In genomic region chr1:183522104-183522503, GRCh38 we compare ENCODE assay signal across 18 cellular contexts. TPM values are rescaled to one million over a fixed set of nuclear protein-coding genes. Genes with fewer than 3 reads are reported as not detected.
DNase-seq lines count a peak whose midpoint lies in the region; ATAC-seq and TF ChIP-seq lines count a peak whose summit lies in the region.
"Had no signal": no experiment of that assay in that cellular context is flagged by ENCODE, and none has a peak within 500 bp of the region (broad histone marks: within the 10 kb centered on the region; RNA-seq: fewer than 3 reads in every experiment).

No MANE protein-coding gene starts in this region.

- H3K4me3 Mint-ChIP-seq in activated T-cell treated with anti-CD3 and anti-CD28 coated beads, Interleukin-2, amount 50 U/mL, for 72 hours: no peak overlapping the region
- H3K4me3 Mint-ChIP-seq in CD8-positive, alpha-beta T cell: no peak overlapping the region
- H3K4me3 Mint-ChIP-seq in T-helper 17 cell: no peak overlapping the region
- H3K4me3 Mint-ChIP-seq: B cell, HFFc6, IgD-negative memory B cell had no signal

- no peak overlapping the region for H3K27ac ChIP-seq in CD8-positive, alpha-beta T cell (ENCODE audit: low read depth, low read length)
- H3K27ac ChIP-seq in ovary: no peak overlapping the region
- H3K27ac ChIP-seq: BLaER1 treated with 17β-estradiol and CSF1 and Interleukin-3, amounts not matched to agents 10 nM and 100 nM had no signal

- CTCF ChIA-PET in CD8-positive, alpha-beta T cell (lab: Charles Lee): interaction anchor here (0.7 kb wide), 1 partner anchor 27 kb away, joined by 3 read pairs; no protein-coding TSS in a partner anchor

- DNase-seq in activated T-cell treated with anti-CD3 and anti-CD28 coated beads, Interleukin-2, amount 50 U/mL, for 72 hours: no peak
- DNase-seq in activated T-cell treated with anti-CD3 and anti-CD28 coated beads, Interleukin-2, amount 50 U/mL, for 1 hour: no peak
- no peak for DNase-seq in CD8-positive, alpha-beta T cell
- no peak for DNase-seq in T-helper 17 cell
- no peak for DNase-seq in mucosa of descending colon
- no peak for DNase-seq in ovary
- DNase-seq: 8988T, Caco-2, GOT3, H7, HFFc6 had no signal

- H3K4me3 ChIP-seq in CD8-positive, alpha-beta T cell (ENCODE audit: low read depth, low read length): no peak overlapping the region
- H3K4me3 ChIP-seq in mucosa of descending colon (no peak overlapping the region), ovary (no peak overlapping the region)
- H3K4me3 ChIP-seq: BLaER1 treated with 17β-estradiol and CSF1 and Interleukin-3, amounts not matched to agents 10 nM and 100 nM had no signal

- no peaks in the 10 kb centered on the region for H3K4me1 ChIP-seq in CD8-positive, alpha-beta T cell (ENCODE audit: insufficient read depth, low read length)
- H3K4me1 ChIP-seq in mucosa of descending colon (ENCODE audit: low read depth) (no peaks in the 10 kb centered on the region), ovary (ENCODE audit: insufficient read depth) (no peaks in the 10 kb centered on the region)

- H3K27me3 ChIP-seq in CD8-positive, alpha-beta T cell (ENCODE audit: insufficient read depth, low read length): no peaks in the 10 kb centered on the region
- no peaks in the 10 kb centered on the region for H3K27me3 ChIP-seq in ovary
- H3K27me3 ChIP-seq: BLaER1 treated with 17β-estradiol and CSF1 and Interleukin-3, amounts not matched to agents 10 nM and 100 nM had no signal

- POLR2A ChIA-PET in CD8-positive, alpha-beta T cell (lab: Charles Lee): no interaction called here

- H3K36me3 Mint-ChIP-seq in activated T-cell treated with anti-CD3 and anti-CD28 coated beads, Interleukin-2, amount 50 U/mL, for 72 hours (ENCODE audit: insufficient read depth in 2 of 2): peaks cover 4 to 12% of the 10 kb centered on the region in 2 donors
- peaks cover 68% of the 10 kb centered on the region for H3K36me3 Mint-ChIP-seq in CD8-positive, alpha-beta T cell
- H3K36me3 Mint-ChIP-seq in T-helper 17 cell (ENCODE audit: low read depth): peaks cover 12% of the 10 kb centered on the region

- no peak for TF ChIP-seq EP300 in ovary (IDR thresholded peaks at IDR 0.05)

- no peaks in the 10 kb centered on the region for H3K4me1 Mint-ChIP-seq in activated T-cell treated with anti-CD3 and anti-CD28 coated beads, Interleukin-2, amount 50 U/mL, for 72 hours (ENCODE audit: low read depth)
- no peaks in the 10 kb centered on the region for H3K4me1 Mint-ChIP-seq in CD8-positive, alpha-beta T cell (ENCODE audit: low read depth)
- peaks cover 12% of the 10 kb centered on the region for H3K4me1 Mint-ChIP-seq in T-helper 17 cell
- H3K4me1 Mint-ChIP-seq: B cell, IgD-negative memory B cell had no signal

- no peaks in the 10 kb centered on the region for H3K9me3 ChIP-seq in CD8-positive, alpha-beta T cell (ENCODE audit: low read length)
- no peaks in the 10 kb centered on the region for H3K9me3 ChIP-seq in T-helper 17 cell (ENCODE audit: control insufficient read depth, low read length, poor library complexity, severe bottlenecking)
- no peaks in the 10 kb centered on the region for H3K9me3 ChIP-seq in mucosa of descending colon
- H3K9me3 ChIP-seq in ovary: no peaks in the 10 kb centered on the region
- H3K9me3 ChIP-seq: BLaER1 treated with 17β-estradiol and CSF1 and Interleukin-3, amounts not matched to agents 10 nM and 100 nM; Caco-2 had no signal

- WGBS in ovary, 3 donors: 92 to 100% (median 95%) methylated on average over 1 of the region's 1 CpG

- ATAC-seq in activated T-cell treated with anti-CD3 and anti-CD28 coated beads, Interleukin-2, amount 50 U/mL, for 72 hours (replicated peaks in 1 of 2): no peak
- ATAC-seq in CD8-positive, alpha-beta T cell: no peak
- ATAC-seq in T-helper 17 cell (no peak), mucosa of descending colon (peak; percentile 80), HG03139 (IDR thresholded peaks at IDR 0.05; ENCODE audit: unreplicated experiment) (no peak), GM21529 (IDR thresholded peaks at IDR 0.05; ENCODE audit: unreplicated experiment) (no peak)
- ATAC-seq: HCT116, HepG2 had no signal

- TF ChIP-seq POLR2A in ovary (IDR thresholded peaks at IDR 0.05): no peak

- no peak for TF ChIP-seq CTCF in CD8-positive, alpha-beta T cell (IDR thresholded peaks at IDR 0.05)
- TF ChIP-seq CTCF in mucosa of descending colon (IDR thresholded peaks at IDR 0.05) (no peak), ovary (IDR thresholded peaks at IDR 0.05) (no peak)

- intact Hi-C loops in CD8-positive, alpha-beta T cell (cut with DNase I, micrococcal nuclease): no loop called here
- intact Hi-C loops in mucosa of descending colon (cut with DNase I, micrococcal nuclease) (no loop called here), ovary (cut with DNase I) (no loop called here)

- H3K36me3 ChIP-seq in CD8-positive, alpha-beta T cell (ENCODE audit: insufficient read depth, low read length): peaks cover 15% of the 10 kb centered on the region
- H3K36me3 ChIP-seq in mucosa of descending colon (ENCODE audit: low read depth): no peaks in the 10 kb centered on the region
- H3K36me3 ChIP-seq in ovary: no peaks in the 10 kb centered on the region

- H3K27me3 Mint-ChIP-seq in activated T-cell treated with anti-CD3 and anti-CD28 coated beads, Interleukin-2, amount 50 U/mL, for 72 hours (ENCODE audit: low read depth): no peaks in the 10 kb centered on the region
- no peaks in the 10 kb centered on the region for H3K27me3 Mint-ChIP-seq in CD8-positive, alpha-beta T cell (ENCODE audit: low read depth)
- H3K27me3 Mint-ChIP-seq in T-helper 17 cell: no peaks in the 10 kb centered on the region
- H3K27me3 Mint-ChIP-seq: B cell, IgD-negative memory B cell had no signal

- peak overlapping the region; percentile 22 for H3K27ac Mint-ChIP-seq in activated T-cell treated with anti-CD3 and anti-CD28 coated beads, Interleukin-2, amount 50 U/mL, for 72 hours
- peak overlapping the region; percentile 24 for H3K27ac Mint-ChIP-seq in CD8-positive, alpha-beta T cell
- peak overlapping the region; percentile 54 for H3K27ac Mint-ChIP-seq in T-helper 17 cell
- H3K27ac Mint-ChIP-seq: B cell, HFFc6 had no signal

- H3K9me3 Mint-ChIP-seq in activated T-cell treated with anti-CD3 and anti-CD28 coated beads, Interleukin-2, amount 50 U/mL, for 72 hours: no peaks in the 10 kb centered on the region
- H3K9me3 Mint-ChIP-seq in CD8-positive, alpha-beta T cell: no peaks in the 10 kb centered on the region
- H3K9me3 Mint-ChIP-seq: HFFc6, IgD-negative memory B cell had no signal

RNA-seq across cellular contexts. Expression of gene SMG7, which starts 49.8 kb away (rescaled TPM):
- total RNA-seq in activated T-cell treated with anti-CD3 and anti-CD28 coated beads, Interleukin-2, amount 50 U/mL, for 72 hours: 10 to 100 TPM; 57.9 to 69.8 TPM
- 10 to 100 TPM; 38.9 to 42.8 TPM for total RNA-seq in CD8-positive, alpha-beta T cell
- total RNA-seq in T-helper 17 cell (10 to 100 TPM; 50.6 to 51.0 TPM), mucosa of descending colon (10 to 100 TPM; 62.7 to 69.9 (median 66.4) TPM), ovary (10 to 100 TPM; 23.7 to 65.3 (median 47.2) TPM)
- polyA plus RNA-seq in ovary: 10 to 100 TPM; 21.8 to 63.3 TPM
